ENCODE assay signal across 21 cellular contexts in the genomic region with DNA sequence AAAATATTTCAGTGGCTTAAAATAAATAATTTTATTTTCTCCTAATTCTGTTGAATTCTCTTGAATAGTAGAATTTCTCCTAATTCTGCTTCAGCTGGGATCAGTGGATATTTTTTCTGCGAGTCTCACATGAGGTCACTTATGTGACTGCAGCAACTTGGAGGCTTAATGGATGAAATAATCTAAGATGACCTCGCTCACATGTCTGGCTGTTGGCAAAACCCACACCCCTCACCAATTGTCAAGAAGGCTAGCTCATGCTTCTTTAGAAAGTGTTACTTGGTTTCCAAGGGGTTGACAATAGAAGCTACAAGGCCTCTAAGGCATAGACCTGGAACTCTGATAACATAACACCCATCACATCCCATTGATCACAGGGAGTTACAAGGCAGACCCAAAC.
"Had no signal": no experiment of that assay in that cellular context is flagged by ENCODE, and none has a peak within 500 bp of the region (broad histone marks: within the 10 kb centered on the region; RNA-seq: fewer than 3 reads in every experiment).

No MANE protein-coding gene starts in this region.

- H3K27ac ChIP-seq: body of pancreas, esophagus squamous epithelium, lower lobe of right lung, sigmoid colon, spleen, thoracic aorta had no signal

- H3K36me3 ChIP-seq: esophagus squamous epithelium, lower lobe of right lung, sigmoid colon, spleen, thoracic aorta had no signal

- H3K9me3 ChIP-seq: body of pancreas, esophagus squamous epithelium, lower lobe of right lung, sigmoid colon, spleen, thoracic aorta had no signal

- ATAC-seq: activated CD4-positive, alpha-beta T cell treated with anti-CD3 and anti-CD28 coated beads for 36 hours; activated CD8-positive, alpha-beta memory T cell treated with anti-CD3 and anti-CD28 coated beads, Interleukin-2, amount 10 ng/mL, durations not matched to agents 7 days and 5 days; body of pancreas; lower lobe of right lung; stimulated activated memory B cell treated with anti-CD40 and anti-IgM and Interleukin-4, amounts not matched to agents 10 μg/mL and 1 μg/mL and 100 μg/mL, for 72 hours; WTC11 had no signal

- DNase-seq: activated CD4-positive, alpha-beta memory T cell treated with anti-CD3 and anti-CD28 coated beads for 36 hours; activated CD4-positive, alpha-beta T cell treated with anti-CD3 and anti-CD28 coated beads for 36 hours; activated CD8-positive, alpha-beta memory T cell treated with anti-CD3 and anti-CD28 coated beads, Interleukin-2, amount 10 ng/mL, durations not matched to agents 7 days and 5 days; body of pancreas; dermis blood vessel endothelial cell; effector memory CD4-positive, alpha-beta T cell; esophagus squamous epithelium; foreskin melanocyte; hypothalamus; islet precursor cell; lower lobe of right lung; midbrain; nephron progenitor cell; nucleus accumbens; posterior cingulate gyrus; sigmoid colon; spleen; stimulated activated CD4-positive, alpha-beta T cell treated with anti-CD3 and anti-CD28 coated beads, Interleukin-4, amount 100 ng/mL, for 4 hours had no signal

- H3K4me1 ChIP-seq: body of pancreas, esophagus squamous epithelium, lower lobe of right lung, sigmoid colon, spleen had no signal

- H3K4me3 ChIP-seq: body of pancreas, esophagus squamous epithelium, lower lobe of right lung, sigmoid colon, spleen, thoracic aorta had no signal

- H3K27me3 ChIP-seq: body of pancreas, esophagus squamous epithelium, sigmoid colon, spleen had no signal
